ENCODE assay signal across 1 cellular context in genomic region chr2:28751102-28751955, GRCh38.
TF ChIP-seq lines count a peak whose summit lies in the region.

Gene PPP1CB, plus strand, starts transcription at chr2:28751830. Its CDS starts 295 bp downstream, at chr2:28752125.

TF ChIP-seq in K562, 482 proteins besides CTCF, POLR2A, EP300 and RAD21 (continued from another document and continues in another):
- no peak for TF ChIP-seq CEBPB (tag; IDR thresholded peaks at IDR 0.05)
- TF ChIP-seq PCBP1 (IDR thresholded peaks at IDR 0.05; ENCODE audit: low read depth, low read length, poor library complexity, severe bottlenecking): no peak
- no peak for TF ChIP-seq ZNF174 (CRISPR knock-in tag; IDR thresholded peaks at IDR 0.05)
- TF ChIP-seq ZNF57 (CRISPR knock-in tag; IDR thresholded peaks at IDR 0.05): no peak
- TF ChIP-seq CCAR2 (IDR thresholded peaks at IDR 0.05; ENCODE audit: low read depth, low read length): no peak
- TF ChIP-seq NR3C1 (CRISPR knock-in tag; IDR thresholded peaks at IDR 0.05): no peak
- no peak for TF ChIP-seq ATF3 (IDR thresholded peaks at IDR 0.05)
- peak; percentile 86; the same call in 1 of the 2 replicates for TF ChIP-seq ATF3 (CRISPR knock-in tag; conservative IDR thresholded peaks at IDR 0.05)
- no peak for TF ChIP-seq ZBTB49 (CRISPR knock-in tag; IDR thresholded peaks at IDR 0.05; ENCODE audit: borderline replicate concordance)
- TF ChIP-seq ZNF175 (CRISPR knock-in tag; IDR thresholded peaks at IDR 0.05; ENCODE audit: low read depth): no peak
- TF ChIP-seq FOXM1 (IDR thresholded peaks at IDR 0.05; ENCODE audit: low read depth): no peak
- TF ChIP-seq FOXM1 (CRISPR knock-in tag; IDR thresholded peaks at IDR 0.05; ENCODE audit: low read depth): 0 out of 2 replicates have a peak, but pooled peaks have one; percentile 21
- no peak for TF ChIP-seq MEF2A (IDR thresholded peaks at IDR 0.05; ENCODE audit: control insufficient read depth, low read depth, low read length)
- TF ChIP-seq, protein P1, sequence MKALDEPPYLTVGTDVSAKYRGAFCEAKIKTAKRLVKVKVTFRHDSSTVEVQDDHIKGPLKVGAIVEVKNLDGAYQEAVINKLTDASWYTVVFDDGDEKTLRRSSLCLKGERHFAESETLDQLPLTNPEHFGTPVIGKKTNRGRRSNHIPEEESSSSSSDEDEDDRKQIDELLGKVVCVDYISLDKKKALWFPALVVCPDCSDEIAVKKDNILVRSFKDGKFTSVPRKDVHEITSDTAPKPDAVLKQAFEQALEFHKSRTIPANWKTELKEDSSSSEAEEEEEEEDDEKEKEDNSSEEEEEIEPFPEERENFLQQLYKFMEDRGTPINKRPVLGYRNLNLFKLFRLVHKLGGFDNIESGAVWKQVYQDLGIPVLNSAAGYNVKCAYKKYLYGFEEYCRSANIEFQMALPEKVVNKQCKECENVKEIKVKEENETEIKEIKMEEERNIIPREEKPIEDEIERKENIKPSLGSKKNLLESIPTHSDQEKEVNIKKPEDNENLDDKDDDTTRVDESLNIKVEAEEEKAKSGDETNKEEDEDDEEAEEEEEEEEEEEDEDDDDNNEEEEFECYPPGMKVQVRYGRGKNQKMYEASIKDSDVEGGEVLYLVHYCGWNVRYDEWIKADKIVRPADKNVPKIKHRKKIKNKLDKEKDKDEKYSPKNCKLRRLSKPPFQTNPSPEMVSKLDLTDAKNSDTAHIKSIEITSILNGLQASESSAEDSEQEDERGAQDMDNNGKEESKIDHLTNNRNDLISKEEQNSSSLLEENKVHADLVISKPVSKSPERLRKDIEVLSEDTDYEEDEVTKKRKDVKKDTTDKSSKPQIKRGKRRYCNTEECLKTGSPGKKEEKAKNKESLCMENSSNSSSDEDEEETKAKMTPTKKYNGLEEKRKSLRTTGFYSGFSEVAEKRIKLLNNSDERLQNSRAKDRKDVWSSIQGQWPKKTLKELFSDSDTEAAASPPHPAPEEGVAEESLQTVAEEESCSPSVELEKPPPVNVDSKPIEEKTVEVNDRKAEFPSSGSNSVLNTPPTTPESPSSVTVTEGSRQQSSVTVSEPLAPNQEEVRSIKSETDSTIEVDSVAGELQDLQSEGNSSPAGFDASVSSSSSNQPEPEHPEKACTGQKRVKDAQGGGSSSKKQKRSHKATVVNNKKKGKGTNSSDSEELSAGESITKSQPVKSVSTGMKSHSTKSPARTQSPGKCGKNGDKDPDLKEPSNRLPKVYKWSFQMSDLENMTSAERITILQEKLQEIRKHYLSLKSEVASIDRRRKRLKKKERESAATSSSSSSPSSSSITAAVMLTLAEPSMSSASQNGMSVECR (CRISPR knock-in tag; IDR thresholded peaks at IDR 0.05): peak; percentile 56; the same call in 1 of the 2 replicates
- no peak for TF ChIP-seq DACH1 (IDR thresholded peaks at IDR 0.05; ENCODE audit: partially characterized antibody)
- TF ChIP-seq ZNF253 (CRISPR knock-in tag; conservative IDR thresholded peaks at IDR 0.05): no peak
- no peak for TF ChIP-seq CLOCK (CRISPR knock-in tag; IDR thresholded peaks at IDR 0.05; ENCODE audit: borderline replicate concordance)
- TF ChIP-seq, protein P2, sequence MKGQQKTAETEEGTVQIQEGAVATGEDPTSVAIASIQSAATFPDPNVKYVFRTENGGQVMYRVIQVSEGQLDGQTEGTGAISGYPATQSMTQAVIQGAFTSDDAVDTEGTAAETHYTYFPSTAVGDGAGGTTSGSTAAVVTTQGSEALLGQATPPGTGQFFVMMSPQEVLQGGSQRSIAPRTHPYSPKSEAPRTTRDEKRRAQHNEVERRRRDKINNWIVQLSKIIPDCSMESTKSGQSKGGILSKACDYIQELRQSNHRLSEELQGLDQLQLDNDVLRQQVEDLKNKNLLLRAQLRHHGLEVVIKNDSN (CRISPR knock-in tag; IDR thresholded peaks at IDR 0.05): no peak
- no peak for TF ChIP-seq MECOM (CRISPR knock-in tag; IDR thresholded peaks at IDR 0.05)
- no peak for TF ChIP-seq LEF1 (IDR thresholded peaks at IDR 0.05)
- TF ChIP-seq, protein P3, sequence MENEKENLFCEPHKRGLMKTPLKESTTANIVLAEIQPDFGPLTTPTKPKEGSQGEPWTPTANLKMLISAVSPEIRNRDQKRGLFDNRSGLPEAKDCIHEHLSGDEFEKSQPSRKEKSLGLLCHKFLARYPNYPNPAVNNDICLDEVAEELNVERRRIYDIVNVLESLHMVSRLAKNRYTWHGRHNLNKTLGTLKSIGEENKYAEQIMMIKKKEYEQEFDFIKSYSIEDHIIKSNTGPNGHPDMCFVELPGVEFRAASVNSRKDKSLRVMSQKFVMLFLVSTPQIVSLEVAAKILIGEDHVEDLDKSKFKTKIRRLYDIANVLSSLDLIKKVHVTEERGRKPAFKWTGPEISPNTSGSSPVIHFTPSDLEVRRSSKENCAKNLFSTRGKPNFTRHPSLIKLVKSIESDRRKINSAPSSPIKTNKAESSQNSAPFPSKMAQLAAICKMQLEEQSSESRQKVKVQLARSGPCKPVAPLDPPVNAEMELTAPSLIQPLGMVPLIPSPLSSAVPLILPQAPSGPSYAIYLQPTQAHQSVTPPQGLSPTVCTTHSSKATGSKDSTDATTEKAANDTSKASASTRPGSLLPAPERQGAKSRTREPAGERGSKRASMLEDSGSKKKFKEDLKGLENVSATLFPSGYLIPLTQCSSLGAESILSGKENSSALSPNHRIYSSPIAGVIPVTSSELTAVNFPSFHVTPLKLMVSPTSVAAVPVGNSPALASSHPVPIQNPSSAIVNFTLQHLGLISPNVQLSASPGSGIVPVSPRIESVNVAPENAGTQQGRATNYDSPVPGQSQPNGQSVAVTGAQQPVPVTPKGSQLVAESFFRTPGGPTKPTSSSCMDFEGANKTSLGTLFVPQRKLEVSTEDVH (IDR thresholded peaks at IDR 0.05; ENCODE audit: low read depth, partially characterized antibody): no peak
- no peak for TF ChIP-seq ZNF282 (CRISPR knock-in tag; IDR thresholded peaks at IDR 0.05)
- peak; percentile 72; the same call in 1 of the 2 replicates for TF ChIP-seq KLF1 (tag; IDR thresholded peaks at IDR 0.05)
- TF ChIP-seq NFXL1 (CRISPR knock-in tag; IDR thresholded peaks at IDR 0.05): no peak
- TF ChIP-seq BRF1 (IDR thresholded peaks at IDR 0.05; ENCODE audit: borderline replicate concordance, extremely low read depth, insufficient read length): no peak
- TF ChIP-seq SPI1 (IDR thresholded peaks at IDR 0.05; ENCODE audit: borderline replicate concordance, low read depth, low read length): peak; percentile 86
- no peak for TF ChIP-seq CHD7 (IDR thresholded peaks at IDR 0.05; ENCODE audit: low read depth, low read length)
- TF ChIP-seq ZBTB8A (IDR thresholded peaks at IDR 0.05; ENCODE audit: partially characterized antibody): no peak
- no peak for TF ChIP-seq PTTG1 (tag; IDR thresholded peaks at IDR 0.05; ENCODE audit: low read depth)
- no peak for TF ChIP-seq ZNF75A (CRISPR knock-in tag; IDR thresholded peaks at IDR 0.05)
- TF ChIP-seq THRAP3 (IDR thresholded peaks at IDR 0.05; ENCODE audit: borderline replicate concordance): no peak
